In the genomic region with DNA sequence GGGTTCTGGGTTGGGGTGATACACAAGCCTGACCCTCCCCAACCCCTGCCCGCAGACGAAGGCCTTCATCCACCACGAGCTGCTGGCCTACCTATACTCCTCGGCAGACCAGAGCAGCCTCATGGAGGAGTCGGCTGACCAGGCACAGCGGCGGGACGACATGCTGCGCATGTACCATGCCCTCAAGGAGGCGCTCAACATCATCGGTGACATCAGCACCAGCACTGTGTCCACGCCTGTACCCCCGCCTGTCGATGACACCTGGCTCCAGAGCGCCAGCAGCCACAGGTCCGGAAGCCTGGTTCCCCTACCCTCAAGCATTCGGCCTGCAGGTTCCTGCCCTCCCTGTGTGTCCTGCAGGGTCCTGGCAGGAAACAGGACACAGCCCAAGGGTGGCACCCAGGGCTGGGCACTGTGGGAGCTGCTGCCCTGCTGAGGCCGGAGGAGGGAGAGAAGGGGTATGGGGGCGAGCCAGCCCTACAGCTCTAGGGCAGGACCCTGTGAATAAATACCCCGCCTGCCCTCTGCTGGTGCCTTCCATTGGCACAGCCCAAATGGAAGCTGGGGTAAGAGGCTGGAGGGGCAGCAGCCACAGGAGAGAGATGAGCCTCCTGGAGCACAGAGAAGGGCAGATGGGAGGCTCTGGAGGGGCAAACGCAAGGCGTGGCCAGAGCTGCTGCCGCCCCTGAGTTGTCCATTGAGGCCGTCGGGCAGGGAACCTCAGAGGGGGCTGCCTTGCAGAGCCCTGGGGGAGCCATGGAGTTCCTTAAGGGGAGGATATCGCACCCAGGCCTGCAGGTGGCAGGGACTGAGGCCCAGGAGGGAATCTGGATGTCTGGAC, we compare ENCODE assay signal across 9 cellular contexts. TPM values are rescaled to one million over a fixed set of nuclear protein-coding genes. Genes with fewer than 3 reads are reported as not detected.
DNase-seq lines count a peak whose midpoint lies in the region; ATAC-seq and TF ChIP-seq lines count a peak whose summit lies in the region.
"Had no signal": no experiment of that assay in that cellular context is flagged by ENCODE, and none has a peak within 500 bp of the region (broad histone marks: within the 10 kb centered on the region; RNA-seq: fewer than 3 reads in every experiment).

No MANE protein-coding gene starts in this region.

- no peak for TF ChIP-seq CTCF in NB4 (IDR thresholded peaks at IDR 0.05; ENCODE audit: low read depth, low read length)
- TF ChIP-seq CTCF in osteocyte (IDR thresholded peaks at IDR 0.05): peak; percentile 19

- no peaks in the 10 kb centered on the region for H3K4me1 Mint-ChIP-seq in activated CD8-positive, alpha-beta memory T cell treated with anti-CD3 and anti-CD28 coated beads, Interleukin-2, amount 10 ng/mL, durations not matched to agents 7 days and 5 days
- H3K4me1 Mint-ChIP-seq in osteocyte (ENCODE audit: unreplicated experiment): no peaks in the 10 kb centered on the region

- no peak overlapping the region for H3K23ac ChIP-seq in trophoblast cell (ENCODE audit: low read length)

- H3K79me2 ChIP-seq in trophoblast cell (ENCODE audit: control insufficient read depth, insufficient read depth, low read length, poor library complexity): no peaks in the 10 kb centered on the region

- no peaks in the 10 kb centered on the region for H3K27me3 Mint-ChIP-seq in activated CD8-positive, alpha-beta memory T cell treated with anti-CD3 and anti-CD28 coated beads, Interleukin-2, amount 10 ng/mL, durations not matched to agents 7 days and 5 days
- H3K27me3 Mint-ChIP-seq in osteocyte (ENCODE audit: unreplicated experiment): no peaks in the 10 kb centered on the region

- H3K36me3 ChIP-seq in trophoblast cell (ENCODE audit: control insufficient read depth in 1 of 2, insufficient read depth in 2 of 2, low read length in 2 of 2): peaks cover 77 to 78% of the 10 kb centered on the region in 2 experiments

- no peak overlapping the region for H3K9ac ChIP-seq in trophoblast cell (ENCODE audit: low read length)

- H2BK120ac ChIP-seq in trophoblast cell (ENCODE audit: insufficient read depth, low read length, poor library complexity): no peak overlapping the region

- no peaks in the 10 kb centered on the region for H3K27me3 ChIP-seq in trophoblast cell (ENCODE audit: insufficient read depth, low read length)
- H3K27me3 ChIP-seq: BE2C had no signal

- no CpG with 5 or more reads among the region's 26 CpGs for WGBS in trophoblast cell (ENCODE audit: extremely low coverage, insufficient coverage, insufficient read length)

- no peaks in the 10 kb centered on the region for H3K9me3 Mint-ChIP-seq in activated CD8-positive, alpha-beta memory T cell treated with anti-CD3 and anti-CD28 coated beads, Interleukin-2, amount 10 ng/mL, durations not matched to agents 7 days and 5 days (ENCODE audit: low read depth)
- H3K9me3 Mint-ChIP-seq in osteocyte (ENCODE audit: unreplicated experiment): no peaks in the 10 kb centered on the region

- H3K18ac ChIP-seq in trophoblast cell (ENCODE audit: low read length): no peak overlapping the region

- peaks cover 3% of the 10 kb centered on the region for H3K9me3 ChIP-seq in trophoblast cell (ENCODE audit: insufficient read depth, low read depth, low read length)
- H3K9me3 ChIP-seq: BE2C had no signal

- no peak for TF ChIP-seq POLR2A in NB4 (IDR thresholded peaks at IDR 0.05; ENCODE audit: extremely low read depth, insufficient read length)

- H3K27ac Mint-ChIP-seq in activated CD8-positive, alpha-beta memory T cell treated with anti-CD3 and anti-CD28 coated beads, Interleukin-2, amount 10 ng/mL, durations not matched to agents 7 days and 5 days: no peak overlapping the region
- H3K27ac Mint-ChIP-seq in osteocyte (ENCODE audit: unreplicated experiment): peak overlapping the region; percentile 31

- H4K8ac ChIP-seq in trophoblast cell (ENCODE audit: low read depth, low read length): no peak overlapping the region

- CTCF ChIA-PET in activated CD8-positive, alpha-beta memory T cell treated with anti-CD3 and anti-CD28 coated beads, Interleukin-2, amount 10 ng/mL, durations not matched to agents 7 days and 5 days (lab: Charles Lee): interaction anchor here (0.7 to 2.8 kb wide), 8 partner anchors 18 to 111 kb away, joined by 3 to 14 read pairs (median 4); a partner anchor contains a TSS

- no peaks in the 10 kb centered on the region for H3K4me1 ChIP-seq in trophoblast cell (ENCODE audit: control insufficient read depth in 1 of 2, insufficient read depth in 2 of 2, low read length in 2 of 2)

- ATAC-seq in activated CD8-positive, alpha-beta memory T cell treated with anti-CD3 and anti-CD28 coated beads, Interleukin-2, amount 10 ng/mL, durations not matched to agents 7 days and 5 days: peak; percentile 37

- H4K12ac ChIP-seq in trophoblast cell (ENCODE audit: low read depth, low read length): no peak overlapping the region

- H2AFZ ChIP-seq in trophoblast cell (ENCODE audit: insufficient read depth, low read length, poor library complexity): no peak overlapping the region

- H3K4me2 ChIP-seq in trophoblast cell (ENCODE audit: low read length): no peak overlapping the region

- H3K4ac ChIP-seq in trophoblast cell (ENCODE audit: low read depth, low read length): no peak overlapping the region

- no peak overlapping the region for H3K4me3 Mint-ChIP-seq in activated CD8-positive, alpha-beta memory T cell treated with anti-CD3 and anti-CD28 coated beads, Interleukin-2, amount 10 ng/mL, durations not matched to agents 7 days and 5 days
- H3K4me3 Mint-ChIP-seq in osteocyte (ENCODE audit: unreplicated experiment): no peak overlapping the region

- H3K14ac ChIP-seq in trophoblast cell (ENCODE audit: low read length): no peak overlapping the region

- peaks cover 18% of the 10 kb centered on the region for H3K36me3 Mint-ChIP-seq in activated CD8-positive, alpha-beta memory T cell treated with anti-CD3 and anti-CD28 coated beads, Interleukin-2, amount 10 ng/mL, durations not matched to agents 7 days and 5 days
- peaks cover 10% of the 10 kb centered on the region for H3K36me3 Mint-ChIP-seq in osteocyte (ENCODE audit: unreplicated experiment)

- no peaks in the 10 kb centered on the region for H3K79me1 ChIP-seq in trophoblast cell (ENCODE audit: low read length)

- no peak overlapping the region for H2BK5ac ChIP-seq in trophoblast cell (ENCODE audit: low read depth, low read length, poor library complexity)

- H4K91ac ChIP-seq in trophoblast cell (ENCODE audit: low read depth, low read length): no peak overlapping the region

- H2BK12ac ChIP-seq in trophoblast cell (ENCODE audit: low read length): no peak overlapping the region

- no peak for DNase-seq in activated CD8-positive, alpha-beta memory T cell treated with anti-CD3 and anti-CD28 coated beads, Interleukin-2, amount 10 ng/mL, durations not matched to agents 7 days and 5 days
- DNase-seq in activated CD8-positive, alpha-beta memory T cell treated with anti-CD3 and anti-CD28 coated beads, Interleukin-2, amount 50 U/mL, for 4 hours: no peak
- DNase-seq in NB4 (ENCODE audit: low read depth): peak; percentile 41
- peak; percentile 25 for DNase-seq in dermis blood vessel endothelial cell
- no peak for DNase-seq in osteocyte (ENCODE audit: extremely low spot score, unreplicated experiment)
- no peak for DNase-seq in stimulated activated CD4-positive, alpha-beta T cell treated with anti-CD3 and anti-CD28 coated beads, Interleukin-2, amount 100 ng/mL, for 48 hours
- DNase-seq in trophoblast cell: no peak
- no peak for DNase-seq in GF-D8 (lab: John Stamatoyannopoulos, UW)
- DNase-seq: BE2C had no signal

- H3K4me3 ChIP-seq in NB4 (ENCODE audit: low read depth, low read length) (no peak overlapping the region), trophoblast cell (ENCODE audit: low read depth, low read length) (no peak overlapping the region)

- H3K27ac ChIP-seq in trophoblast cell (ENCODE audit: low read depth, low read length): no peak overlapping the region

- H2AK5ac ChIP-seq in trophoblast cell (ENCODE audit: low read length): no peak overlapping the region

RNA-seq across cellular contexts. Expression of a gene that starts 6.8 kb away (rescaled TPM):
- 10 to 100 TPM; 16.0 to 19.2 TPM for total RNA-seq in activated CD8-positive, alpha-beta memory T cell treated with anti-CD3 and anti-CD28 coated beads, Interleukin-2, amount 10 ng/mL, durations not matched to agents 7 days and 5 days
- total RNA-seq in dermis blood vessel endothelial cell (43.1 and 60.6 TPM in 2 replicates), osteocyte (33.6 and 35.5 TPM in 2 replicates)
- 19.6 and 20.0 TPM in 2 replicates for polyA plus RNA-seq in trophoblast cell (2013)

RNA-seq across cellular contexts. Expression of a gene that starts 19.0 kb away (rescaled TPM):
- total RNA-seq in activated CD8-positive, alpha-beta memory T cell treated with anti-CD3 and anti-CD28 coated beads, Interleukin-2, amount 10 ng/mL, durations not matched to agents 7 days and 5 days: 1 to 10 TPM; 1.2 to 1.7 TPM
- total RNA-seq in dermis blood vessel endothelial cell (not detected in 2 replicates), osteocyte (0.27 TPM in 1 of 2 replicates, not detected in the other)
- 0.38 and 0.44 TPM in 2 replicates for polyA plus RNA-seq in trophoblast cell (2013)

RNA-seq across cellular contexts. Expression of a gene that starts 42.2 kb away (rescaled TPM):
- 10 to 100 TPM; 38.5 to 48.1 TPM for total RNA-seq in activated CD8-positive, alpha-beta memory T cell treated with anti-CD3 and anti-CD28 coated beads, Interleukin-2, amount 10 ng/mL, durations not matched to agents 7 days and 5 days
- total RNA-seq in dermis blood vessel endothelial cell (19.2 and 46.4 TPM in 2 replicates), osteocyte (66.7 and 70.8 TPM in 2 replicates)
- 77.7 and 79.2 TPM in 2 replicates for polyA plus RNA-seq in trophoblast cell (2013)

Comparison
In these comparisons a context has a peak if more than half of its experiments do, and no peak if none do; other contexts are left out.
1. DNase-seq: peak in NB4 (single experiment) and dermis blood vessel endothelial cell (single experiment); none in activated CD8-positive, alpha-beta memory T cell treated with anti-CD3 and anti-CD28 coated beads, Interleukin-2, amount 10 ng/mL, durations not matched to agents 7 days and 5 days (single experiment), activated CD8-positive, alpha-beta memory T cell treated with anti-CD3 and anti-CD28 coated beads, Interleukin-2, amount 50 U/mL, for 4 hours (single experiment), osteocyte (single experiment), stimulated activated CD4-positive, alpha-beta T cell treated with anti-CD3 and anti-CD28 coated beads, Interleukin-2, amount 100 ng/mL, for 48 hours (0 of 2), trophoblast cell (0 of 2) and GF-D8 (single experiment).